ENCODE assay signal across 8 cellular contexts in the genomic region with DNA sequence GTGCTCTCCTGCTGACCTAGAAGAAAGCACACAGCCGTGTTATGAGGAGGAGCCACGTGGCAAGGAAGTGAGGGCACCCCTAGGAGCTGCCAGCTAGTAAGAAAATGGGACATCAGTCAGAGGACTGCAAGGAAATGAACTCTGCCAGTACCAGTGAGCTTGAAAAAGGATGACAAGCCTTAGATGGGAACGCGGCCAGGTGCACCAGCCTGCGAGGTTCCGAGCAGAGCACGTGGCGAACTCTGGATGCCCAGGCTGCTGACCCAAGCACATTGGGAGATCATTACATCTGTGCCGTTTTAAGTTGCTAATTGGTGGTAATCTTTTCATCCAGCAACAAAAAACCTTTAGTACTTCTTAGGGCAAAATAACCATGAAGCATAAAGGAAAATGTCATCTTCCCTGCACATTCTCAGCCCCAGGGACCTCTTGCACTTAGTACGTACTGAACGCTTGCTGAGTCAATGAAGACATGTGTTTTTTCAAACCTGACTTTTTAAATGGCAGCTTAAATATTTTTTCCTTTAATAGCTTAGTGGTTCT.
DNase-seq lines count a peak whose midpoint lies in the region; ATAC-seq, FAIRE-seq and TF ChIP-seq lines count a peak whose summit lies in the region.

No MANE protein-coding gene starts in this region.

- no peaks in the 10 kb centered on the region for H3K9me3 ChIP-seq in muscle layer of colon (ENCODE audit: low read length)

- ATAC-seq in GM19395 (IDR thresholded peaks at IDR 0.05; ENCODE audit: unreplicated experiment) (peak; percentile 7), HG03457 (IDR thresholded peaks at IDR 0.05; ENCODE audit: unreplicated experiment) (no peak)

- peaks cover 55% of the 10 kb centered on the region for H3K4me1 ChIP-seq in muscle layer of colon (ENCODE audit: insufficient read depth, low read length)

- H3K4me3 ChIP-seq in AG04449 (ENCODE audit: low read depth, low read length): peak overlapping the region; percentile 34; the same call in 1 of the 2 replicates
- no peak overlapping the region for H3K4me3 ChIP-seq in choroid plexus epithelial cell (ENCODE audit: low read depth, low read length)
- peak overlapping the region in 1 of 2 donors; percentile 36 for H3K4me3 ChIP-seq in muscle layer of colon (ENCODE audit: low read depth in 1 of 2, low read length in 2 of 2)

- no peaks in the 10 kb centered on the region for H3K27me3 ChIP-seq in muscle layer of colon (ENCODE audit: control insufficient read depth in 1 of 2, insufficient read depth in 2 of 2, low read length in 2 of 2)

- FAIRE-seq in D721Med (lab: Jason Lieb, UNC): no peak

- peak overlapping the region; percentile 70 for H3K27ac ChIP-seq in muscle layer of colon (ENCODE audit: low read depth, low read length)

- DNase-seq in AG04449 (ENCODE audit: low read depth, low spot score): no peak
- peak; percentile 49 to 74 for DNase-seq in NCI-H446 (lab: John Stamatoyannopoulos, UW)
- peak; percentile 32 for DNase-seq in choroid plexus epithelial cell (ENCODE audit: low read depth)
- DNase-seq in effector CD8-positive, alpha-beta T cell (lab: John Stamatoyannopoulos, UW): no peak
- DNase-seq in D721Med (ENCODE audit: insufficient read length, low spot score): no peak

- CTCF ChIA-PET in AG04449 (lab: Yijun Ruan, JAX): interaction anchor here (1.0 to 1.4 kb wide), 4 partner anchors 15 to 107 kb away, joined by 3 read pairs; no protein-coding TSS in a partner anchor

- POLR2A ChIA-PET in AG04449 (lab: Yijun Ruan, JAX): interaction anchor here (2.0 kb wide), 1 partner anchor 63 kb away, joined by 6 read pairs; no protein-coding TSS in a partner anchor

- H3K9ac ChIP-seq in muscle layer of colon (ENCODE audit: low read length): no peak overlapping the region

- TF ChIP-seq CTCF in AG04449 (IDR thresholded peaks at IDR 0.05; ENCODE audit: insufficient read depth, low read length, missing control alignments) (no peak), choroid plexus epithelial cell (conservative IDR thresholded peaks at IDR 0.05; ENCODE audit: low read depth, low read length) (no peak), D721Med (IDR thresholded peaks at IDR 0.05; ENCODE audit: insufficient read depth, missing control alignments) (no peak)

- H3K36me3 ChIP-seq in muscle layer of colon (ENCODE audit: insufficient read depth, low read length): no peaks in the 10 kb centered on the region

Comparison
In these comparisons a context has a peak if more than half of its experiments do, and no peak if none do; other contexts are left out.
1. DNase-seq: peak in NCI-H446 (2 of 2) and choroid plexus epithelial cell (single experiment); none in AG04449 (single experiment), effector CD8-positive, alpha-beta T cell (single experiment) and D721Med (single experiment).